ENCODE assay signal across 3 cellular contexts in genomic region chr19:43163135-43163534, GRCh38. TPM values are rescaled to one million over a fixed set of nuclear protein-coding genes. Genes with fewer than 3 reads are reported as not detected.
"Had no signal": no experiment of that assay in that cellular context is flagged by ENCODE, and none has a peak within 500 bp of the region (broad histone marks: within the 10 kb centered on the region; RNA-seq: fewer than 3 reads in every experiment).

No MANE protein-coding gene starts in this region.

RNA-seq across cellular contexts. Expression of gene PSG5, which starts 23.2 kb away (rescaled TPM):
- total RNA-seq: H7, HT-29 had no signal
- polyA plus RNA-seq: IgD-negative memory B cell had no signal

RNA-seq across cellular contexts. Expression of gene PSG4, which starts 42.3 kb away (rescaled TPM):
- total RNA-seq: H7, HT-29 had no signal
- polyA plus RNA-seq: IgD-negative memory B cell had no signal
